8 cellular contexts compared by ENCODE assay signal in the genomic region with DNA sequence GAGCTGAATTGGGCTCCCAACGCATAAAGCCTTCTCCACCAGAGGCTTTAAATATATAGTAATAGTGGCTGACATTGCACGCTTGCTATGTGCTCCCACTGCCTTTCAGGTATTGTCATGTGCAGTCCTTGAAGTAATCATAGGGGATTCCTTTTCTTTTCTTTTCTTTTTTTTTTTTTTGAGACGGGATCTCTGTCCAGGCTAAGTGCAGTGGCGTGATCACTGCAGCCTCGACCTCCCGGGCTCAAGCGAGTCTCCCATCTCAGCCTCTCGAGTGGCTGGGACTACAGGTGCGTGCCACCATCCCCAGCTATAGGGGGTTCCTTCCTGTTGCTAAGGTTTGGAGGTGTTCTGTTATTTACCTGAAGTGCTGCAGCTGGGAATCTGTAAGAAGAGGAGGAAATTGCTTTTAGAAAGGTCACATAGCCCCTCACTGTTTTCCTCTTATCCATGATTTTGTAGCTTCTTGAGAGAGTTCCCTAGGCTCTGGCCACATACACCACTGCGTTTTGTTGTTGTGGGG. TPM values are rescaled to one million over a fixed set of nuclear protein-coding genes. Genes with fewer than 3 reads are reported as not detected.
DNase-seq lines count a peak whose midpoint lies in the region; ATAC-seq and TF ChIP-seq lines count a peak whose summit lies in the region.

No MANE protein-coding gene starts in this region.

- ATAC-seq in foreskin keratinocyte, result no peak
- ATAC-seq in gastrocnemius medialis, result no peak

- in situ Hi-C loops in gastrocnemius medialis (cut with MboI; ENCODE audit: low sequenced_read_pairs in 4 of 4), result no loop called here

- H3K4me3 ChIP-seq in GM12865 (ENCODE audit: low read depth, low read length), result peak overlapping the region; percentile 81
- peak overlapping the region; percentile 85 for H3K4me3 ChIP-seq in WERI-Rb-1 (ENCODE audit: low read depth, low read length)
- peak overlapping the region; percentile 84 to 92 (median 88) for H3K4me3 ChIP-seq in gastrocnemius medialis

- H3K36me3 ChIP-seq in WERI-Rb-1 (peaks cover 53% of the 10 kb centered on the region), gastrocnemius medialis (peaks cover 2 to 45% of the 10 kb centered on the region in 2 donors)

- DNase-seq in GM12865 (ENCODE audit: low read depth), result no peak
- no peak for DNase-seq in WERI-Rb-1
- no peak for DNase-seq in foreskin keratinocyte
- DNase-seq in gastrocnemius medialis, result no peak
- DNase-seq in SW 1271 (lab: John Stamatoyannopoulos, UW), result no peak
- DNase-seq in effector CD8-positive, alpha-beta T cell (lab: John Stamatoyannopoulos, UW), result no peak
- no peak for DNase-seq in NK-92 treated with Interleukin-12 subunit alpha and Interleukin-12 subunit beta, amount 100 ng/mL, for 24 hours (lab: John Stamatoyannopoulos, UW)
- no peak for DNase-seq in cerebellum (ENCODE audit: low spot score)

- TF ChIP-seq POLR2A in gastrocnemius medialis (IDR thresholded peaks at IDR 0.05), result no peak

- H3K4me1 ChIP-seq in foreskin keratinocyte, result peaks cover 13% of the 10 kb centered on the region
- peaks cover 16 to 18% of the 10 kb centered on the region in 2 donors for H3K4me1 ChIP-seq in gastrocnemius medialis

- intact Hi-C loops in gastrocnemius medialis (cut with DNase I; ENCODE audit: low total_unique reads), result loop anchor here (5.0 to 10.0 kb wide), 3 partner anchors 167 to 316 kb away; a partner anchor contains a TSS

- H3K9me3 ChIP-seq in WERI-Rb-1 (ENCODE audit: severe bottlenecking) (no peaks in the 10 kb centered on the region), gastrocnemius medialis (no peaks in the 10 kb centered on the region)

- H3K27ac ChIP-seq in WERI-Rb-1 (peak overlapping the region; percentile 86), foreskin keratinocyte (peak overlapping the region; percentile 84), gastrocnemius medialis (peak overlapping the region; percentile 84 to 94 (median 91))

- TF ChIP-seq CTCF in GM12865 (IDR thresholded peaks at IDR 0.05; ENCODE audit: insufficient read depth, low read depth, low read length, missing control alignments), result no peak
- TF ChIP-seq CTCF in WERI-Rb-1 (IDR thresholded peaks at IDR 0.05; ENCODE audit: low read depth, low read length), result no peak
- no peak for TF ChIP-seq CTCF in foreskin keratinocyte (conservative IDR thresholded peaks at IDR 0.05)
- TF ChIP-seq CTCF in gastrocnemius medialis (IDR thresholded peaks at IDR 0.05 in 4 of 5, conservative IDR thresholded peaks at IDR 0.05 in 1 of 5), result no peak

- no peaks in the 10 kb centered on the region for H3K27me3 ChIP-seq in WERI-Rb-1 (ENCODE audit: insufficient read depth, low read depth, severe bottlenecking)
- no peaks in the 10 kb centered on the region for H3K27me3 ChIP-seq in foreskin keratinocyte
- no peaks in the 10 kb centered on the region for H3K27me3 ChIP-seq in gastrocnemius medialis

RNA-seq across cellular contexts. Expression of a gene that starts 0.8 kb away (rescaled TPM):
- total RNA-seq in foreskin keratinocyte, result 1,868 and 1,991 TPM in 2 replicates
- 3,580 and 3,581 TPM in 2 replicates for polyA plus RNA-seq in foreskin keratinocyte
- total RNA-seq in gastrocnemius medialis, result 1,000 to 10,000 TPM in 2 of 4 donors, 100 to 1,000 TPM in 2; 800 to 1,300 (median 1,077) TPM
- total RNA-seq in cerebellum, result 484 TPM

RNA-seq across cellular contexts. Expression of a gene that starts 7.5 kb away (rescaled TPM):
- total RNA-seq in foreskin keratinocyte (36.3 and 40.6 TPM in 2 replicates), gastrocnemius medialis (10 to 100 TPM in 1 of 4 donors, 1 to 10 TPM in 3; 1.3 to 11.0 (median 4.0) TPM), cerebellum (2.0 TPM)
- polyA plus RNA-seq in foreskin keratinocyte, result 57.0 and 72.2 TPM in 2 replicates

RNA-seq across cellular contexts. Expression of a gene that starts 18.7 kb away (rescaled TPM):
- total RNA-seq in foreskin keratinocyte (9.7 and 10.5 TPM in 2 replicates), gastrocnemius medialis (10 to 100 TPM; 13.8 to 19.8 (median 16.4) TPM), cerebellum (14.6 TPM)
- polyA plus RNA-seq in foreskin keratinocyte, result 6.1 and 6.6 TPM in 2 replicates

RNA-seq across cellular contexts. Expression of a gene that starts 19.2 kb away (rescaled TPM):
- 0.14 and 0.17 TPM in 2 replicates for total RNA-seq in foreskin keratinocyte
- 0.13 and 0.15 TPM in 2 replicates for polyA plus RNA-seq in foreskin keratinocyte
- 10 to 100 TPM; 29.1 to 68.3 (median 31.0) TPM for total RNA-seq in gastrocnemius medialis
- 3.1 TPM for total RNA-seq in cerebellum

RNA-seq across cellular contexts. Expression of a gene that starts 23.1 kb away (rescaled TPM):
- total RNA-seq in foreskin keratinocyte, result 91.2 and 121 TPM in 2 replicates
- 93.9 and 112 TPM in 2 replicates for polyA plus RNA-seq in foreskin keratinocyte
- 10 to 100 TPM; 18.0 to 49.5 (median 35.8) TPM for total RNA-seq in gastrocnemius medialis
- total RNA-seq in cerebellum, result 43.5 TPM
